Comparison of ENCODE assay signal across 8 cellular contexts in the genomic region with DNA sequence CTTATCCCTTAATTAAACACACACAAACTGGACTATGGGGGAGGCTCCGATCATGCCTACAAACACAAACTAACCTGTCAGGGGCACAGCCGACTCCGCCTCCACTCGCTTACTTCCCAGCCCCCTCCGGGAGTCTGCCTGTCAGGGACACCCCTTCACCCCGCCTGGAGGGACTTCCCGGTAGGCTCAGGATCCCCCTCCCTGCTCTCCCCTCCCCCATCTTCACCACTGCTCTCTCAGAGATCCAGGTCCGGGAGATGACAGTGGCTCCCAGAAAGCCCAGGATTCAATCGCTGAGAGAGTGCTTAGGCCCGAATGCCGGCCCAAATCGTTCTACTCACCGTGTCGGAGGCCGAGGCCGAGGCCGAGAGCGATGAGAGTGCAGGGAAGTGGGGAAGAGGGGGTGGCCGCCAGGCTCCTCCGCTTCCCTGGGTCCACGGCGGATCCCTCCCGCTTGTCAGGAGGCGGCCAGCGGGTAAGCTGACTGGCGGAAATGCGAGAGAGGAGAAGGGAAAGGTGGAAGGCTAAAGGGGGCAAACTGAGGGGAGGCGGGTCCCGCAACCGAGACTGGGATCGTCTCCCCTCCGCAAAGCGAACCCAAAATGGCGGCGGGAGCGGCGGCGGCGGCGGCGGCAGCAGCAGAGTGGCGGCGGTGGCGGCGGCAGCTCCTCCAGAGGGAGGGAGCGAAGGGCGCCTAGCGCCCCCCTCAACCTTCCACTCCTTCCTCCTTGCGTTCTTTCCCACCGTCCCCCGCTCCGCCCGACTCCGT. TPM values are rescaled to one million over a fixed set of nuclear protein-coding genes. Genes with fewer than 3 reads are reported as not detected.
DNase-seq lines count a peak whose midpoint lies in the region; ATAC-seq, FAIRE-seq and TF ChIP-seq lines count a peak whose summit lies in the region.
"Not testable (repeated sequence)": the region's sequence is repeated elsewhere in the genome, so short reads cannot be mapped to it uniquely, and the experiment has no call there.

No MANE protein-coding gene starts in this region.

- H3K9ac ChIP-seq in colonic mucosa (ENCODE audit: low read depth in 2 of 2, low read length in 2 of 2), result peak overlapping the region; percentile 76 to 95
- H3K9ac ChIP-seq in kidney (ENCODE audit: low read length in 2 of 2), result peak overlapping the region; percentile 58 to 92
- H3K9ac ChIP-seq in skeletal muscle tissue (ENCODE audit: low read depth in 1 of 3, low read length in 3 of 3), result peak overlapping the region; percentile 95 to 97 (median 96)

- peak overlapping the region; percentile 89 for H3K4me3 ChIP-seq in colonic mucosa
- H3K4me3 ChIP-seq in kidney (ENCODE audit: low read length in 2 of 2), result peak overlapping the region; percentile 80 to 90
- peak overlapping the region; percentile 88 to 98 (median 97) for H3K4me3 ChIP-seq in skeletal muscle tissue (ENCODE audit: low read length in 3 of 3)

- not testable (repeated sequence) for FAIRE-seq in kidney (lab: Jason Lieb, UNC)

- not testable (repeated sequence) for H3K4me1 ChIP-seq in colonic mucosa; kidney (ENCODE audit: control insufficient read depth in 1 of 2, insufficient read depth in 1 of 2, low read depth in 1 of 2, low read length in 2 of 2)
- peaks cover 6 to 31% (median 29%) of the 10 kb centered on the region in 3 donors for H3K4me1 ChIP-seq in skeletal muscle tissue (ENCODE audit: control insufficient read depth in 3 of 3, insufficient read depth in 3 of 3, low read length in 3 of 3)

- H3K36me3 ChIP-seq in colonic mucosa; kidney (ENCODE audit: control insufficient read depth in 1 of 2, insufficient read depth in 2 of 2, low read length in 2 of 2); skeletal muscle tissue (ENCODE audit: control insufficient read depth in 3 of 3, insufficient read depth in 3 of 3, low read length in 3 of 3): not testable (repeated sequence)

- DNase-seq in NCI-H82 (lab: John Stamatoyannopoulos, UW) (peak; percentile 81), colonic mucosa (peak; percentile 52), ureter (ENCODE audit: low spot score) (peak; percentile 58)
- peak; percentile 83 for DNase-seq in activated CD8-positive, alpha-beta memory T cell treated with anti-CD3 and anti-CD28 coated beads for 24 hours
- not testable (repeated sequence) for DNase-seq in kidney

- H3K27ac ChIP-seq in colonic mucosa, result peak overlapping the region; percentile 96
- H3K27ac ChIP-seq in kidney (ENCODE audit: low read depth in 2 of 2, low read length in 2 of 2), result peak overlapping the region; percentile 96 to 100
- H3K27ac ChIP-seq in skeletal muscle tissue (ENCODE audit: low read depth, low read length), result peak overlapping the region; percentile 99

- TF ChIP-seq CTCF in colonic mucosa (IDR thresholded peaks at IDR 0.05); kidney (IDR thresholded peaks at IDR 0.05; ENCODE audit: borderline replicate concordance, extremely low read depth, insufficient read depth): not testable (repeated sequence)

- not testable (repeated sequence) for H3K27me3 ChIP-seq in colonic mucosa; skeletal muscle tissue (ENCODE audit: control insufficient read depth in 3 of 3, insufficient read depth in 3 of 3, low read length in 3 of 3)

- intact Hi-C loops in colonic mucosa (cut with DNase I); kidney (cut with DNase I): not testable (repeated sequence)

- not testable (repeated sequence) for H3K9me3 ChIP-seq in colonic mucosa; kidney (ENCODE audit: control insufficient read depth in 1 of 2, low read length in 2 of 2); skeletal muscle tissue (ENCODE audit: control insufficient read depth in 3 of 3, low read length in 3 of 3)

- peak; percentile 26 for ATAC-seq in GM18870 (IDR thresholded peaks at IDR 0.05; ENCODE audit: unreplicated experiment)
- ATAC-seq in HG03060 (IDR thresholded peaks at IDR 0.05; ENCODE audit: low read depth, unreplicated experiment), result peak; percentile 13

RNA-seq across cellular contexts. Expression of a gene that starts 0.6 kb away (rescaled TPM):
- total RNA-seq in colonic mucosa (10 to 100 TPM; 37.7 to 47.2 TPM), kidney (68.5 TPM), skeletal muscle tissue (35.0 TPM), ureter (88.5 TPM)
- 4.2 TPM for polyA plus RNA-seq in kidney (ENCODE audit: insufficient read depth, low read depth, low replicate concordance)

RNA-seq across cellular contexts. Expression of a gene that starts 48.0 kb away (rescaled TPM):
- 10 to 100 TPM; 15.5 to 26.2 TPM for total RNA-seq in colonic mucosa
- total RNA-seq in kidney, result 54.0 TPM
- polyA plus RNA-seq in kidney (ENCODE audit: insufficient read depth, low read depth, low replicate concordance), result 25.3 TPM
- 16.2 TPM for total RNA-seq in skeletal muscle tissue
- 80.0 TPM for total RNA-seq in ureter
